Comparison of ENCODE assay signal across 8 cellular contexts in genomic region chr10:92572362-92573090, GRCh38. TPM values are rescaled to one million over a fixed set of nuclear protein-coding genes. Genes with fewer than 3 reads are reported as not detected.
DNase-seq lines count a peak whose midpoint lies in the region; ATAC-seq lines count a peak whose summit lies in the region.

No MANE protein-coding gene starts in this region.

- peak overlapping the region; percentile 79 to 96 (median 92); a peak in 18 of 22 replicates for H3K27ac ChIP-seq in BLaER1 treated with 17β-estradiol and CSF1 and Interleukin-3, amounts not matched to agents 10 nM and 100 nM
- H3K27ac ChIP-seq in caudate nucleus (ENCODE audit: low read depth, low read length), result peak overlapping the region; percentile 92

- no peaks in the 10 kb centered on the region for H3K27me3 ChIP-seq in BLaER1 treated with 17β-estradiol and CSF1 and Interleukin-3, amounts not matched to agents 10 nM and 100 nM

- ATAC-seq in naive thymus-derived CD8-positive, alpha-beta T cell, result no peak
- ATAC-seq in HG02852 (IDR thresholded peaks at IDR 0.05; ENCODE audit: unreplicated experiment), result no peak

- peak overlapping the region; percentile 12 to 68 (median 63) for H3K27ac Mint-ChIP-seq in IgD-negative memory B cell
- H3K27ac Mint-ChIP-seq in naive thymus-derived CD8-positive, alpha-beta T cell, result peak overlapping the region in 9 of 10 donors; percentile 2 to 91 (median 78)

- H3K36me3 ChIP-seq in BLaER1 treated with 17β-estradiol and CSF1 and Interleukin-3, amounts not matched to agents 10 nM and 100 nM, result peaks cover 10 to 27% (median 16%) of the 10 kb centered on the region in 11 experiments; a peak in 18 of 22 replicates

- peak overlapping the region; percentile 87 to 97 (median 94) for H3K4me2 ChIP-seq in BLaER1 treated with 17β-estradiol and CSF1 and Interleukin-3, amounts not matched to agents 10 nM and 100 nM

- peaks cover 26 to 41% (median 37%) of the 10 kb centered on the region in 3 donors for H3K4me1 Mint-ChIP-seq in IgD-negative memory B cell
- H3K4me1 Mint-ChIP-seq in naive thymus-derived CD8-positive, alpha-beta T cell, result peaks cover 22 to 48% (median 47%) of the 10 kb centered on the region in 4 donors

- H3K27me3 Mint-ChIP-seq in IgD-negative memory B cell, result no peaks in the 10 kb centered on the region
- no peaks in the 10 kb centered on the region for H3K27me3 Mint-ChIP-seq in naive thymus-derived CD8-positive, alpha-beta T cell

- H3K4me3 ChIP-seq in BLaER1 treated with 17β-estradiol and CSF1 and Interleukin-3, amounts not matched to agents 10 nM and 100 nM, result peak overlapping the region; percentile 80 to 95 (median 86)

- POLR2A ChIA-PET in naive thymus-derived CD8-positive, alpha-beta T cell (lab: Charles Lee), result interaction anchor here (0.6 to 3.3 kb wide), 3 partner anchors 19 to 113 kb away, joined by 4 to 46 read pairs (median 16); partner anchors contain the start of gene KIF11

- DNase-seq in caudate nucleus (lab: John Stamatoyannopoulos, UW), result peak in 1 of 61 donors; percentile 18
- no peak for DNase-seq in naive thymus-derived CD8-positive, alpha-beta T cell
- no peak for DNase-seq in nucleus accumbens (lab: John Stamatoyannopoulos, UW)
- DNase-seq in SW480 (ENCODE audit: low spot score), result no peak
- no peak for DNase-seq in NCI-H226

- H4K20me1 ChIP-seq in BLaER1 treated with 17β-estradiol and CSF1 and Interleukin-3, amounts not matched to agents 10 nM and 100 nM, result peaks cover 23 to 59% (median 50%) of the 10 kb centered on the region in 11 experiments; a peak in 21 of 22 replicates

- peak overlapping the region; percentile 88 to 98 (median 96) for H3K4me3 Mint-ChIP-seq in IgD-negative memory B cell
- H3K4me3 Mint-ChIP-seq in naive thymus-derived CD8-positive, alpha-beta T cell, result peak overlapping the region; percentile 66 to 93 (median 86)

- no peaks in the 10 kb centered on the region for H3K9me3 Mint-ChIP-seq in IgD-negative memory B cell
- H3K9me3 Mint-ChIP-seq in naive thymus-derived CD8-positive, alpha-beta T cell, result no peaks in the 10 kb centered on the region

- H3K9ac ChIP-seq in BLaER1 treated with 17β-estradiol and CSF1 and Interleukin-3, amounts not matched to agents 10 nM and 100 nM, result peak overlapping the region; percentile 85 to 96 (median 94)

- no peaks in the 10 kb centered on the region for H3K9me3 ChIP-seq in BLaER1 treated with 17β-estradiol and CSF1 and Interleukin-3, amounts not matched to agents 10 nM and 100 nM (replicated peaks in 1 of 11)

- H3K4me1 ChIP-seq in BLaER1 treated with 17β-estradiol and CSF1 and Interleukin-3, amounts not matched to agents 10 nM and 100 nM, result peaks cover 33 to 61% (median 53%) of the 10 kb centered on the region in 10 experiments

- H3K36me3 Mint-ChIP-seq in IgD-negative memory B cell, result no peaks in the 10 kb centered on the region
- peaks cover 0 to 7% (median 0%) of the 10 kb centered on the region in 3 donors for H3K36me3 Mint-ChIP-seq in naive thymus-derived CD8-positive, alpha-beta T cell

RNA-seq across cellular contexts. Expression of gene IDE, which starts 1.4 kb away (rescaled TPM):
- 11.7 TPM for polyA plus RNA-seq in IgD-negative memory B cell
- total RNA-seq in naive thymus-derived CD8-positive, alpha-beta T cell, result 10 to 100 TPM; 27.0 to 29.0 TPM
- polyA plus RNA-seq in naive thymus-derived CD8-positive, alpha-beta T cell, result 10 to 100 TPM in 1 of 3 donors, 1 to 10 TPM in 2; 7.3 to 11.2 (median 9.5) TPM

RNA-seq across cellular contexts. Expression of gene KIF11, which starts 20.4 kb away (rescaled TPM):
- polyA plus RNA-seq in IgD-negative memory B cell, result 0.68 TPM
- under 1 TPM; 0.55 to 0.96 TPM for total RNA-seq in naive thymus-derived CD8-positive, alpha-beta T cell
- under 1 TPM; 0.20 to 0.72 (median 0.42) TPM for polyA plus RNA-seq in naive thymus-derived CD8-positive, alpha-beta T cell
